22 cellular contexts compared by ENCODE assay signal in genomic region chr7:144653449-144653848, GRCh38.
A peak's percentile ranks its signal among the peaks of the same experiment; 100 is the strongest.
DNase-seq lines count a peak whose midpoint lies in the region; ATAC-seq and TF ChIP-seq lines count a peak whose summit lies in the region.
"Had no signal": no experiment of that assay in that cellular context is flagged by ENCODE, and none has a peak within 500 bp of the region (broad histone marks: within the 10 kb centered on the region; RNA-seq: fewer than 3 reads in every experiment).

No MANE protein-coding gene starts in this region.

- ATAC-seq in GM18498 (IDR thresholded peaks at IDR 0.05; ENCODE audit: unreplicated experiment) (peak; percentile 49), GM18870 (IDR thresholded peaks at IDR 0.05; ENCODE audit: unreplicated experiment) (peak; percentile 41), HG03159 (IDR thresholded peaks at IDR 0.05; ENCODE audit: unreplicated experiment) (peak; percentile 49), GM18873 (IDR thresholded peaks at IDR 0.05; ENCODE audit: low FRiP score, unreplicated experiment) (no peak)
- ATAC-seq: activated T-helper 17 cell treated with anti-CD3 and anti-CD28 coated beads, Interleukin-2, amount 50 U/mL, for 72 hours; heart right ventricle; left colon; stimulated activated effector memory CD8-positive, alpha-beta T cell treated with anti-CD3 and anti-CD28 coated beads, Interleukin-12 subunit alpha, Interleukin-12 subunit beta, amount 100 ng/mL, for 72 hours had no signal

- POLR2A ChIA-PET in HEK293T (lab: Yijun Ruan, JAX) = no interaction called here

- CTCF ChIA-PET in HEK293T (lab: Yijun Ruan, JAX) = no interaction called here

- DNase-seq in NCI-H69 (lab: John Stamatoyannopoulos, UW) (peak; percentile 28), DMS 273 (lab: John Stamatoyannopoulos, UW; ENCODE audit: unreplicated experiment) (no peak), HEK293T (ENCODE audit: extremely low spot score) (no peak), NCI-H2107 (lab: John Stamatoyannopoulos, UW) (no peak)
- DNase-seq: activated CD4-positive, alpha-beta T cell treated with anti-CD3 and anti-CD28 coated beads, Interleukin-2, amount 50 U/mL, for 1 hour; activated naive CD8-positive, alpha-beta T cell treated with anti-CD3 and anti-CD28 coated beads for 36 hours; CD4-positive, alpha-beta memory T cell; dorsolateral prefrontal cortex; GF-D8; heart right ventricle; left colon; MG63; naive B cell; NCI-H187 treated with DMSO at 0.1 percent for 48 hours; NCI-H446; occipital lobe had no signal

TF ChIP-seq in HEK293T, 16 proteins besides CTCF, POLR2A, EP300 and RAD21:
- TF ChIP-seq TARDBP (IDR thresholded peaks at IDR 0.05) (no peak), ZNF384 (IDR thresholded peaks at IDR 0.05) (no peak), BHLHE40 (IDR thresholded peaks at IDR 0.05; ENCODE audit: borderline replicate concordance) (no peak), NFRKB (IDR thresholded peaks at IDR 0.05) (no peak), SP1 (IDR thresholded peaks at IDR 0.05) (no peak)
